Comparison of ENCODE assay signal across 1 cellular context in genomic region chr10:27747096-27747451, GRCh38.
TF ChIP-seq lines count a peak whose summit lies in the region.

No MANE protein-coding gene starts in this region.

TF ChIP-seq in IMR-90, 13 proteins besides CTCF, POLR2A, EP300 and RAD21 (continued from another document):
- TF ChIP-seq USF2 (IDR thresholded peaks at IDR 0.05; ENCODE audit: low read depth, low read length) (no peak), SMC3 (IDR thresholded peaks at IDR 0.05; ENCODE audit: low read depth, low read length) (no peak), MXI1 (IDR thresholded peaks at IDR 0.05; ENCODE audit: borderline replicate concordance, low read depth, low read length) (no peak), NFE2L2 (IDR thresholded peaks at IDR 0.05; ENCODE audit: low read depth, low read length) (no peak), BHLHE40 (IDR thresholded peaks at IDR 0.05; ENCODE audit: low read depth, low read length) (no peak), CHD1 (IDR thresholded peaks at IDR 0.05; ENCODE audit: low read depth, low read length) (no peak), CEBPB (IDR thresholded peaks at IDR 0.05; ENCODE audit: low read depth, low read length) (no peak), RCOR1 (IDR thresholded peaks at IDR 0.05; ENCODE audit: insufficient replicate concordance, low read length) (no peak)
